In genomic region chrX:53317365-53318069, GRCh38 we compare ENCODE assay signal across 8 cellular contexts. TPM values are rescaled to one million over a fixed set of nuclear protein-coding genes. Genes with fewer than 3 reads are reported as not detected.
DNase-seq lines count a peak whose midpoint lies in the region; ATAC-seq, FAIRE-seq and TF ChIP-seq lines count a peak whose summit lies in the region.

No MANE protein-coding gene starts in this region.

- peak; percentile 65 for ATAC-seq in GM21447 (IDR thresholded peaks at IDR 0.05; ENCODE audit: unreplicated experiment)
- peak; percentile 85 to 86 for ATAC-seq in activated CD4-positive, CD25-positive, alpha-beta regulatory T cell treated with anti-CD3 and anti-CD28 coated beads, Interleukin-2, amount 50 U/mL, for 24 hours

- DNase-seq in Calu3 (peak; percentile 81), NAMALWA (ENCODE audit: low spot score) (peak; percentile 64), bronchial epithelial cell (ENCODE audit: low read depth) (no peak), keratinocyte (ENCODE audit: low read depth, low spot score) (peak; percentile 4), kidney glomerular epithelial cell (lab: John Stamatoyannopoulos, UW) (no peak)
- DNase-seq in stimulated activated CD4-positive, alpha-beta T cell treated with anti-CD3 and anti-CD28 coated beads, Interleukin-2, amount 100 ng/mL, for 48 hours: peak; percentile 60 to 75

- dilution Hi-C loops in keratinocyte (cut with MboI; ENCODE audit: extremely low pct_ligation_motif_present, low sequenced_read_pairs): no loop called here

- H3K27me3 ChIP-seq in bronchial epithelial cell (ENCODE audit: control insufficient read depth, insufficient read depth, low read length): peaks cover 22% of the 10 kb centered on the region
- H3K27me3 ChIP-seq in keratinocyte (ENCODE audit: control insufficient read depth, extremely low read depth, insufficient read depth, low read length): peaks cover 52% of the 10 kb centered on the region

- peaks cover 10% of the 10 kb centered on the region for H3K4me1 Mint-ChIP-seq in Calu3 (ENCODE audit: low read depth, unreplicated experiment)

- peak; percentile 82 for TF ChIP-seq CTCF in Calu3 (IDR thresholded peaks at IDR 0.05; ENCODE audit: unreplicated experiment)
- TF ChIP-seq CTCF in bronchial epithelial cell (IDR thresholded peaks at IDR 0.05; ENCODE audit: insufficient read depth, low read length, severe bottlenecking): peak; percentile 84
- TF ChIP-seq CTCF in keratinocyte (optimal IDR thresholded peaks at IDR 0.05 in 1 of 3, IDR thresholded peaks at IDR 0.05 in 1 of 3, conservative IDR thresholded peaks at IDR 0.05 in 1 of 3; ENCODE audit: extremely low read depth in 1 of 3, insufficient read depth in 2 of 3, low read length in 3 of 3): peak; percentile 68 to 97 (median 82)

- H3K27me3 Mint-ChIP-seq in Calu3 (ENCODE audit: unreplicated experiment): peaks cover 73% of the 10 kb centered on the region

- no peaks in the 10 kb centered on the region for H3K79me2 ChIP-seq in keratinocyte (ENCODE audit: control insufficient read depth, insufficient read depth, low read length)

- H4K20me1 ChIP-seq in keratinocyte (ENCODE audit: control insufficient read depth, extremely low read depth, insufficient read depth, low read length): no peaks in the 10 kb centered on the region

- intact Hi-C loops in Calu3 (cut with micrococcal nuclease; ENCODE audit: unreplicated experiment): loop anchor here (2.0 to 5.0 kb wide), 4 partner anchors 13 to 165 kb away; partner anchors contain the start of gene IQSEC2

- no peak overlapping the region for H2AFZ ChIP-seq in keratinocyte (ENCODE audit: control insufficient read depth, low read length)

- BruUV-seq in Calu3 (replicated peaks; lab: Mats Ljungman, UMichigan): no TSS peak

- no peak overlapping the region for H3K27ac Mint-ChIP-seq in Calu3 (ENCODE audit: unreplicated experiment)

- CTCF ChIA-PET in Calu3 (lab: Charles Lee): interaction anchor here (0.6 to 3.0 kb wide), 7 partner anchors 9 to 164 kb away, joined by 3 to 25 read pairs (median 3); no protein-coding TSS in a partner anchor

- no peaks in the 10 kb centered on the region for H3K9me3 Mint-ChIP-seq in Calu3 (ENCODE audit: low read depth, unreplicated experiment)

- no peaks in the 10 kb centered on the region for H3K9me3 ChIP-seq in keratinocyte (ENCODE audit: control insufficient read depth, low read depth, low read length)

- H3K36me3 ChIP-seq in bronchial epithelial cell (ENCODE audit: control insufficient read depth, insufficient read depth, low read length) (no peaks in the 10 kb centered on the region), keratinocyte (ENCODE audit: control insufficient read depth in 2 of 2, extremely low read depth in 1 of 2, insufficient read depth in 2 of 2, low read length in 2 of 2) (no peaks in the 10 kb centered on the region)

- H3K9ac ChIP-seq in keratinocyte (ENCODE audit: control insufficient read depth, extremely low read depth, insufficient read depth, low read length): no peak overlapping the region

- H3K4me3 ChIP-seq in bronchial epithelial cell (ENCODE audit: low read depth, low read length): no peak overlapping the region
- no peak overlapping the region for H3K4me3 ChIP-seq in keratinocyte (ENCODE audit: control insufficient read depth in 2 of 3, extremely low read depth in 1 of 3, insufficient read depth in 2 of 3, low read depth in 1 of 3, low read length in 3 of 3)

- H3K4me3 Mint-ChIP-seq in Calu3 (ENCODE audit: low read depth, unreplicated experiment): no peak overlapping the region

- H3K4me2 ChIP-seq in keratinocyte (ENCODE audit: control insufficient read depth, extremely low read depth, insufficient read depth, low read depth, low read length): no peak overlapping the region

- FAIRE-seq in bronchial epithelial cell (lab: Jason Lieb, UNC) (no peak), keratinocyte (lab: Jason Lieb, UNC) (no peak)

- H3K36me3 Mint-ChIP-seq in Calu3 (ENCODE audit: insufficient read depth, unreplicated experiment): peaks cover 14% of the 10 kb centered on the region

- H3K27ac ChIP-seq in keratinocyte (ENCODE audit: control insufficient read depth, insufficient read depth, low read length): no peak overlapping the region

- no peaks in the 10 kb centered on the region for H3K9me1 ChIP-seq in keratinocyte (ENCODE audit: control insufficient read depth, extremely low read depth, insufficient read depth, low read length)

- H3K4me1 ChIP-seq in keratinocyte (ENCODE audit: control insufficient read depth, extremely low read depth, insufficient read depth, low read length): no peaks in the 10 kb centered on the region

RNA-seq across cellular contexts. Expression of gene IQSEC2, which starts 36.1 kb away (rescaled TPM):
- total RNA-seq in Calu3 (2022) (14.1 and 15.2 TPM in 2 replicates), bronchial epithelial cell (3.4 and 5.9 TPM in 2 replicates)
- 3.9 to 7.7 TPM (median 4.7 TPM) in 3 replicates for polyA plus RNA-seq in keratinocyte
- 2.5 TPM for polyA plus RNA-seq in keratinocyte (2011; ENCODE audit: low read depth)
- polyA plus RNA-seq in keratinocyte (2011; cell fraction: cytosol; rRNA removed): 5.1 and 6.0 TPM in 2 replicates
- 10.2 and 13.5 TPM in 2 replicates for polyA plus RNA-seq in keratinocyte (2011; cell fraction: nucleus; rRNA removed)
- 7.0 and 7.7 TPM in 2 replicates for polyA plus RNA-seq in keratinocyte (2012; ENCODE audit: low replicate concordance)
- 5.5 to 6.9 TPM (median 6.3 TPM) in 3 replicates for polyA minus RNA-seq in keratinocyte
- polyA minus RNA-seq in keratinocyte (2011; cell fraction: cytosol; rRNA and poly(A)+ RNA removed): 10.9 TPM
- polyA minus RNA-seq in keratinocyte (2011; cell fraction: nucleus; rRNA and poly(A)+ RNA removed): 10.3 and 11.1 TPM in 2 replicates

Comparison
In these comparisons a context has a peak if more than half of its experiments do, and no peak if none do; other contexts are left out.
1. DNase-seq: peak in Calu3 (single experiment), NAMALWA (single experiment), keratinocyte (single experiment) and stimulated activated CD4-positive, alpha-beta T cell treated with anti-CD3 and anti-CD28 coated beads, Interleukin-2, amount 100 ng/mL, for 48 hours (2 of 2); none in bronchial epithelial cell (single experiment) and kidney glomerular epithelial cell (single experiment).
2. Peak in every context shown above with its lines, with median percentiles within 50 percentile points of each other: CTCF ChIP-seq.